In the genomic region with DNA sequence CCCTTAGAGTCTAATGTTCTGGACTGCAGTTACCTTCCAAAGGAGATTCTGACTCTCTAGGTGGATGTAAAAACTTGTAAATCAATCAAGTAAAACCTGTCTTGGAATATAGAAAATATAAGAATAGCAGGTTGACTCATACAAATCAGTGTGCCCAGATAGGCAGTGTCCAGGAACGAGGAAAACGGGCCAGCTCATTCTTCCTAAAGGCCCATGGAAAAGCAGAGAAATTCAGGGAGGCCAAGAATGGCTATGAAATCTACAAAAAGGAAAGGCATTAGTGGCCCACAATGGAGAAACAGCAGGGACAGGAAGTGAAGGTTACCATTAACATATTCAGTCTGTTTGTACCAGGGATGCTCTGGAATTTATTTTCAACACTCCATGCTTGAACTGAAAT, we compare ENCODE assay signal across 1 cellular context.
TF ChIP-seq lines count a peak whose summit lies in the region.

No MANE protein-coding gene starts in this region.

TF ChIP-seq in H1, 55 proteins besides CTCF, POLR2A, EP300 and RAD21:
- peak; percentile 63; the same call in 1 of the 2 replicates for TF ChIP-seq YY1 (IDR thresholded peaks at IDR 0.05; ENCODE audit: low read depth, low read length)
- TF ChIP-seq TEAD4 (IDR thresholded peaks at IDR 0.05; ENCODE audit: low read depth, low read length) = peak; percentile 67; the same call in 1 of the 2 replicates
- no peak for TF ChIP-seq TAF7 (optimal IDR thresholded peaks at IDR 0.05; ENCODE audit: borderline replicate concordance, low read depth, low read length)
- TF ChIP-seq SP1 (IDR thresholded peaks at IDR 0.05; ENCODE audit: low read depth, low read length) = peak; percentile 79
- no peak for TF ChIP-seq MAFK (IDR thresholded peaks at IDR 0.05; ENCODE audit: low read depth, low read length)
- no peak for TF ChIP-seq SP4 (IDR thresholded peaks at IDR 0.05; ENCODE audit: low read length)
- TF ChIP-seq NANOG (IDR thresholded peaks at IDR 0.05; ENCODE audit: insufficient read depth, low read depth, low read length, poor library complexity, severe bottlenecking) = peak; percentile 82
- TF ChIP-seq BRCA1 (IDR thresholded peaks at IDR 0.05; ENCODE audit: low read depth, low read length) = no peak
- TF ChIP-seq, protein P1, sequence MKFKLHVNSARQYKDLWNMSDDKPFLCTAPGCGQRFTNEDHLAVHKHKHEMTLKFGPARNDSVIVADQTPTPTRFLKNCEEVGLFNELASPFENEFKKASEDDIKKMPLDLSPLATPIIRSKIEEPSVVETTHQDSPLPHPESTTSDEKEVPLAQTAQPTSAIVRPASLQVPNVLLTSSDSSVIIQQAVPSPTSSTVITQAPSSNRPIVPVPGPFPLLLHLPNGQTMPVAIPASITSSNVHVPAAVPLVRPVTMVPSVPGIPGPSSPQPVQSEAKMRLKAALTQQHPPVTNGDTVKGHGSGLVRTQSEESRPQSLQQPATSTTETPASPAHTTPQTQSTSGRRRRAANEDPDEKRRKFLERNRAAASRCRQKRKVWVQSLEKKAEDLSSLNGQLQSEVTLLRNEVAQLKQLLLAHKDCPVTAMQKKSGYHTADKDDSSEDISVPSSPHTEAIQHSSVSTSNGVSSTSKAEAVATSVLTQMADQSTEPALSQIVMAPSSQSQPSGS (IDR thresholded peaks at IDR 0.05; ENCODE audit: low read length) = no peak
- peak; percentile 25; the same call in 1 of the 2 replicates for TF ChIP-seq POU5F1 (IDR thresholded peaks at IDR 0.05; ENCODE audit: low read depth, low read length)
- TF ChIP-seq HDAC2 (IDR thresholded peaks at IDR 0.05; ENCODE audit: borderline replicate concordance in 1 of 2, low read depth in 2 of 2, low read length in 2 of 2) = peak in 1 of 2 experiments; percentile 50; a peak in 1 of 4 replicates
